ENCODE assay signal across 1 cellular context in genomic region chr3:125310623-125311076, GRCh38.
A peak's percentile ranks its signal among the peaks of the same experiment; 100 is the strongest.
TF ChIP-seq lines count a peak whose summit lies in the region.

No MANE protein-coding gene starts in this region.

TF ChIP-seq in K562, 482 proteins besides CTCF, POLR2A, EP300 and RAD21 (continued from another document and continues in another):
- TF ChIP-seq E2F5 (CRISPR knock-in tag; IDR thresholded peaks at IDR 0.05) (no peak), BCOR (IDR thresholded peaks at IDR 0.05) (no peak), MNT (conservative IDR thresholded peaks at IDR 0.05) (peak in 1 of 2 experiments; percentile 50; a peak in 1 of 4 replicates), SMAD3 (CRISPR knock-in tag; conservative IDR thresholded peaks at IDR 0.05) (no peak), ZNF583 (CRISPR knock-in tag; IDR thresholded peaks at IDR 0.05) (no peak), TCF15 (CRISPR knock-in tag; IDR thresholded peaks at IDR 0.05) (no peak), THAP12 (CRISPR knock-in tag; IDR thresholded peaks at IDR 0.05) (no peak), ETV1 (tag; conservative IDR thresholded peaks at IDR 0.05; ENCODE audit: low read depth) (no peak), ZNF57 (CRISPR knock-in tag; IDR thresholded peaks at IDR 0.05) (no peak), CREB1 (IDR thresholded peaks at IDR 0.05) (peak; percentile 56; the same call in 1 of the 2 replicates), CREB1 (CRISPR knock-in tag; IDR thresholded peaks at IDR 0.05) (peak; percentile 24; the same call in 1 of the 2 replicates), SMARCA4 (IDR thresholded peaks at IDR 0.05) (no peak), HLTF (IDR thresholded peaks at IDR 0.05) (no peak), ZNF778 (CRISPR knock-in tag; IDR thresholded peaks at IDR 0.05) (no peak), FOXP4 (CRISPR knock-in tag; IDR thresholded peaks at IDR 0.05; ENCODE audit: borderline replicate concordance) (no peak), E2F8 (IDR thresholded peaks at IDR 0.05; ENCODE audit: low read depth, partially characterized antibody) (no peak), BACH1 (tag; IDR thresholded peaks at IDR 0.05) (peak; percentile 75), ATF1 (CRISPR knock-in tag; IDR thresholded peaks at IDR 0.05) (no peak), ATF1 (tag; IDR thresholded peaks at IDR 0.05) (peak; percentile 69), KAT7 (CRISPR knock-in tag; IDR thresholded peaks at IDR 0.05; ENCODE audit: borderline replicate concordance) (no peak), SNIP1 (IDR thresholded peaks at IDR 0.05; ENCODE audit: low read depth) (no peak), MAFK (IDR thresholded peaks at IDR 0.05; ENCODE audit: low read length) (0 out of 2 replicates have a peak, but pooled peaks have one; percentile 13), ZNF318 (IDR thresholded peaks at IDR 0.05; ENCODE audit: borderline replicate concordance in 1 of 2, low read depth in 1 of 2) (peak in 1 of 2 experiments; percentile 79; a peak in 1 of 4 replicates), ZBTB2 (IDR thresholded peaks at IDR 0.05) (no peak), ZNF589 (CRISPR knock-in tag; IDR thresholded peaks at IDR 0.05; ENCODE audit: low read depth) (no peak), NCOA4 (IDR thresholded peaks at IDR 0.05; ENCODE audit: partially characterized antibody) (no peak), ZFX (CRISPR knock-in tag; IDR thresholded peaks at IDR 0.05) (peak; percentile 21; the same call in 1 of the 2 replicates), ZNF217 (CRISPR knock-in tag; IDR thresholded peaks at IDR 0.05) (no peak), TSHZ1 (CRISPR knock-in tag; IDR thresholded peaks at IDR 0.05) (no peak), LEF1 (IDR thresholded peaks at IDR 0.05) (no peak), ATF3 (IDR thresholded peaks at IDR 0.05) (peak; percentile 69; the same call in 1 of the 2 replicates), ATF3 (CRISPR knock-in tag; conservative IDR thresholded peaks at IDR 0.05) (no peak), HDAC1 (IDR thresholded peaks at IDR 0.05) (peak in 1 of 2 experiments; percentile 40; a peak in 1 of 4 replicates)
